ENCODE assay signal across 2 cellular contexts in the genomic region with DNA sequence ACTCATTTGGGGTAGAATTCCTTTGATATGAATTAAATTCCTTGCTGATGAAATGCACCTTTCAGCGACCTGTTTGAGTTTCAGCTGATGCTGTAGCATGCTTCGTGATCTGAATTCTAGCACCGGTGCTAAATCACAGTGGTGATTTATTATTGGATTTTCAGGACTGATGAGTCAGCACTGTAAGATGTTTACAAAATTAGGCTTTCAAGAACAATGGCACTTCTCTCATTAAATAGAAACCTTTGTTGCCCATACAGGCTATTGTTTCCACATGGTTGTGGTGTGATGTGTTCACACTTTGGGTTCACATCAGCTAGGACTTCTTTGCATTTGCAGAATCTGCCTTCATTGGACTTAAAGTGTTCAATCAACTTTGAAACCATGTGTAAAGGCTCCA.
TF ChIP-seq lines count a peak whose summit lies in the region.

No MANE protein-coding gene starts in this region.

TF ChIP-seq in HepG2, 621 proteins besides CTCF, POLR2A, EP300 and RAD21:
- TF ChIP-seq MAFF (IDR thresholded peaks at IDR 0.05; ENCODE audit: low read depth, low read length) (peak; percentile 90), MAFK (conservative IDR thresholded peaks at IDR 0.05 in 1 of 2, IDR thresholded peaks at IDR 0.05 in 1 of 2; ENCODE audit: low read length in 2 of 2) (peak; percentile 90 to 96)
- TF ChIP-seq, protein P1, sequence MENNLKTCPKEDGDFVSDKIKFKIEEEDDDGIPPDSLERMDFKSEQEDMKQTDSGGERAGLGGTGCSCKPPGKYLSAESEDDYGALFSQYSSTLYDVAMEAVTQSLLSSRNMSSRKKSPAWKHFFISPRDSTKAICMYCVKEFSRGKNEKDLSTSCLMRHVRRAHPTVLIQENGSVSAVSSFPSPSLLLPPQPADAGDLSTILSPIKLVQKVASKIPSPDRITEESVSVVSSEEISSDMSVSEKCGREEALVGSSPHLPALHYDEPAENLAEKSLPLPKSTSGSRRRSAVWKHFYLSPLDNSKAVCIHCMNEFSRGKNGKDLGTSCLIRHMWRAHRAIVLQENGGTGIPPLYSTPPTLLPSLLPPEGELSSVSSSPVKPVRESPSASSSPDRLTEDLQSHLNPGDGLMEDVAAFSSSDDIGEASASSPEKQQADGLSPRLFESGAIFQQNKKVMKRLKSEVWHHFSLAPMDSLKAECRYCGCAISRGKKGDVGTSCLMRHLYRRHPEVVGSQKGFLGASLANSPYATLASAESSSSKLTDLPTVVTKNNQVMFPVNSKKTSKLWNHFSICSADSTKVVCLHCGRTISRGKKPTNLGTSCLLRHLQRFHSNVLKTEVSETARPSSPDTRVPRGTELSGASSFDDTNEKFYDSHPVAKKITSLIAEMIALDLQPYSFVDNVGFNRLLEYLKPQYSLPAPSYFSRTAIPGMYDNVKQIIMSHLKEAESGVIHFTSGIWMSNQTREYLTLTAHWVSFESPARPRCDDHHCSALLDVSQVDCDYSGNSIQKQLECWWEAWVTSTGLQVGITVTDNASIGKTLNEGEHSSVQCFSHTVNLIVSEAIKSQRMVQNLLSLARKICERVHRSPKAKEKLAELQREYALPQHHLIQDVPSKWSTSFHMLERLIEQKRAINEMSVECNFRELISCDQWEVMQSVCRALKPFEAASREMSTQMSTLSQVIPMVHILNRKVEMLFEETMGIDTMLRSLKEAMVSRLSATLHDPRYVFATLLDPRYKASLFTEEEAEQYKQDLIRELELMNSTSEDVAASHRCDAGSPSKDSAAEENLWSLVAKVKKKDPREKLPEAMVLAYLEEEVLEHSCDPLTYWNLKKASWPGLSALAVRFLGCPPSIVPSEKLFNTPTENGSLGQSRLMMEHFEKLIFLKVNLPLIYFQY (CRISPR knock-in tag; IDR thresholded peaks at IDR 0.05; ENCODE audit: borderline replicate concordance), result no peak

TF ChIP-seq in K562, 482 proteins besides CTCF, POLR2A, EP300 and RAD21 (continued from another document):
- TF ChIP-seq ZNF316 (IDR thresholded peaks at IDR 0.05), result peak; percentile 86
- TF ChIP-seq KDM1A (IDR thresholded peaks at IDR 0.05), result no peak
- TF ChIP-seq E4F1 (CRISPR knock-in tag; IDR thresholded peaks at IDR 0.05; ENCODE audit: borderline replicate concordance), result no peak
- TF ChIP-seq MAFK (IDR thresholded peaks at IDR 0.05; ENCODE audit: low read length), result peak; percentile 86
- peak; percentile 77 for TF ChIP-seq MAFF (IDR thresholded peaks at IDR 0.05; ENCODE audit: low read length)
- TF ChIP-seq C11orf30 (IDR thresholded peaks at IDR 0.05; ENCODE audit: low read depth), result peak; percentile 84
TF ChIP-seq in K562: peak in this region for 6.
